ENCODE assay signal across 1 cellular context in genomic region chr2:148543088-148543540, GRCh38.
TF ChIP-seq lines count a peak whose summit lies in the region.
"Not testable (repeated sequence)": the region's sequence is repeated elsewhere in the genome, so short reads cannot be mapped to it uniquely, and the experiment has no call there.

No MANE protein-coding gene starts in this region.

TF ChIP-seq in K562, 482 proteins besides CTCF, POLR2A, EP300 and RAD21 (continued from another document and continues in another):
- TF ChIP-seq, protein P1, sequence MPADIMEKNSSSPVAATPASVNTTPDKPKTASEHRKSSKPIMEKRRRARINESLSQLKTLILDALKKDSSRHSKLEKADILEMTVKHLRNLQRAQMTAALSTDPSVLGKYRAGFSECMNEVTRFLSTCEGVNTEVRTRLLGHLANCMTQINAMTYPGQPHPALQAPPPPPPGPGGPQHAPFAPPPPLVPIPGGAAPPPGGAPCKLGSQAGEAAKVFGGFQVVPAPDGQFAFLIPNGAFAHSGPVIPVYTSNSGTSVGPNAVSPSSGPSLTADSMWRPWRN (IDR thresholded peaks at IDR 0.05; ENCODE audit: low read depth) = peak; percentile 48; the same call in 1 of the 2 replicates
- TF ChIP-seq MTA1 (IDR thresholded peaks at IDR 0.05; ENCODE audit: borderline replicate concordance) (peak; percentile 38; the same call in 1 of the 2 replicates), ZNF644 (tag; IDR thresholded peaks at IDR 0.05; ENCODE audit: low read depth) (peak; percentile 84), ELF4 (CRISPR knock-in tag; IDR thresholded peaks at IDR 0.05) (peak; percentile 43; the same call in 1 of the 2 replicates), PML (IDR thresholded peaks at IDR 0.05; ENCODE audit: low read length) (peak; percentile 95), ZNF589 (CRISPR knock-in tag; IDR thresholded peaks at IDR 0.05; ENCODE audit: low read depth) (peak; percentile 85), ZNF384 (IDR thresholded peaks at IDR 0.05; ENCODE audit: low read depth, low read length) (peak; percentile 84), ZNF239 (CRISPR knock-in tag; IDR thresholded peaks at IDR 0.05) (0 out of 2 replicates have a peak, but pooled peaks have one; percentile 42), KLF16 (IDR thresholded peaks at IDR 0.05) (peak; percentile 92), LEF1 (IDR thresholded peaks at IDR 0.05) (peak; percentile 82), ETV1 (tag; conservative IDR thresholded peaks at IDR 0.05; ENCODE audit: low read depth) (0 out of 2 replicates have a peak, but pooled peaks have one; percentile 23), ZNF766 (CRISPR knock-in tag; conservative IDR thresholded peaks at IDR 0.05) (peak; percentile 84), MYNN (IDR thresholded peaks at IDR 0.05) (peak; percentile 56; the same call in 1 of the 2 replicates), ETV6 (IDR thresholded peaks at IDR 0.05; ENCODE audit: borderline replicate concordance in 1 of 2, low read depth in 2 of 2, low read length in 1 of 2) (peak in 1 of 2 experiments; percentile 63; a peak in 1 of 4 replicates), ARID1B (IDR thresholded peaks at IDR 0.05) (peak; percentile 99), TAL1 (IDR thresholded peaks at IDR 0.05) (peak; percentile 99), GATA2 (CRISPR knock-in tag; IDR thresholded peaks at IDR 0.05) (peak; percentile 90), TCF3 (CRISPR knock-in tag; IDR thresholded peaks at IDR 0.05) (peak; percentile 97), EP400 (IDR thresholded peaks at IDR 0.05) (peak; percentile 21; the same call in 1 of the 2 replicates), PBX2 (CRISPR knock-in tag; IDR thresholded peaks at IDR 0.05; ENCODE audit: low read depth) (peak; percentile 37; the same call in 1 of the 2 replicates), PBX2 (tag; conservative IDR thresholded peaks at IDR 0.05; ENCODE audit: low read depth) (peak; percentile 98), POLR2AphosphoS5 (IDR thresholded peaks at IDR 0.05; ENCODE audit: control insufficient read depth, insufficient read depth, low read depth, low read length) (peak; percentile 85), FOXM1 (IDR thresholded peaks at IDR 0.05; ENCODE audit: low read depth) (peak; percentile 95), TBL1XR1 (IDR thresholded peaks at IDR 0.05; ENCODE audit: low read length in 2 of 2) (peak in 1 of 2 experiments; percentile 35; a peak in 1 of 4 replicates), NONO (IDR thresholded peaks at IDR 0.05; ENCODE audit: low read depth in 2 of 2, low read length in 1 of 2) (0 out of 4 replicates have a peak, but pooled peaks of 1 of the 2 experiments have one; percentile 41), ARNT (IDR thresholded peaks at IDR 0.05) (peak; percentile 62 to 73; a peak in 3 of 4 replicates), ZNF668 (CRISPR knock-in tag; IDR thresholded peaks at IDR 0.05) (0 out of 2 replicates have a peak, but pooled peaks have one; percentile 58), NCOA2 (IDR thresholded peaks at IDR 0.05; ENCODE audit: partially characterized antibody in 2 of 2) (peak in 1 of 2 experiments; percentile 48), NBN (IDR thresholded peaks at IDR 0.05; ENCODE audit: low read depth) (peak; percentile 87), NEUROD1 (IDR thresholded peaks at IDR 0.05; ENCODE audit: borderline replicate concordance, low read depth, low read length, partially characterized antibody) (peak; percentile 52), NCOA1 (IDR thresholded peaks at IDR 0.05; ENCODE audit: low read depth) (peak; percentile 55; the same call in 1 of the 2 replicates), SMAD4 (CRISPR knock-in tag; conservative IDR thresholded peaks at IDR 0.05) (peak; percentile 69), CBFA2T2 (conservative IDR thresholded peaks at IDR 0.05) (peak; percentile 94), DIDO1 (tag; IDR thresholded peaks at IDR 0.05; ENCODE audit: low read depth) (peak; percentile 26; the same call in 1 of the 2 replicates), TEAD4 (IDR thresholded peaks at IDR 0.05; ENCODE audit: low read length) (peak; percentile 97), KDM1A (IDR thresholded peaks at IDR 0.05) (peak; percentile 85 to 90), SMAD1 (IDR thresholded peaks at IDR 0.05; ENCODE audit: low read depth, low read length, partially characterized antibody) (peak; percentile 41), SMARCE1 (IDR thresholded peaks at IDR 0.05) (peak; percentile 94), PYGO2 (tag; IDR thresholded peaks at IDR 0.05) (peak; percentile 79), HLTF (IDR thresholded peaks at IDR 0.05) (peak; percentile 75; the same call in 1 of the 2 replicates), TRIM24 (IDR thresholded peaks at IDR 0.05) (peak; percentile 77 to 90), ZNF197 (CRISPR knock-in tag; IDR thresholded peaks at IDR 0.05; ENCODE audit: low read depth) (peak; percentile 85; the same call in 1 of the 2 replicates), RCOR1 (IDR thresholded peaks at IDR 0.05; ENCODE audit: borderline replicate concordance in 1 of 2, low read depth in 2 of 2, low read length in 2 of 2) (peak; percentile 47 to 88; a peak in 2 of 4 replicates), MAZ (CRISPR knock-in tag; conservative IDR thresholded peaks at IDR 0.05 in 1 of 2, IDR thresholded peaks at IDR 0.05 in 1 of 2) (0 out of 4 replicates have a peak, but pooled peaks of 1 of the 2 experiments have one; percentile 26), CREB1 (IDR thresholded peaks at IDR 0.05) (peak; percentile 39; the same call in 1 of the 2 replicates), MYC (IDR thresholded peaks at IDR 0.05; ENCODE audit: low read depth, low read length) (0 out of 2 replicates have a peak, but pooled peaks have one; percentile 37), NFIC (IDR thresholded peaks at IDR 0.05) (peak; percentile 80), NCOR1 (IDR thresholded peaks at IDR 0.05) (peak; percentile 95), PHB2 (IDR thresholded peaks at IDR 0.05; ENCODE audit: low read depth) (peak; percentile 77), CC2D1A (IDR thresholded peaks at IDR 0.05) (peak; percentile 90), PRDM10 (IDR thresholded peaks at IDR 0.05; ENCODE audit: partially characterized antibody) (peak; percentile 21), CBFA2T3 (IDR thresholded peaks at IDR 0.05) (peak; percentile 96), SMARCC2 (IDR thresholded peaks at IDR 0.05; ENCODE audit: low read depth) (peak; percentile 94), LCOR (CRISPR knock-in tag; IDR thresholded peaks at IDR 0.05) (peak; percentile 85)
- TF ChIP-seq, protein P2, sequence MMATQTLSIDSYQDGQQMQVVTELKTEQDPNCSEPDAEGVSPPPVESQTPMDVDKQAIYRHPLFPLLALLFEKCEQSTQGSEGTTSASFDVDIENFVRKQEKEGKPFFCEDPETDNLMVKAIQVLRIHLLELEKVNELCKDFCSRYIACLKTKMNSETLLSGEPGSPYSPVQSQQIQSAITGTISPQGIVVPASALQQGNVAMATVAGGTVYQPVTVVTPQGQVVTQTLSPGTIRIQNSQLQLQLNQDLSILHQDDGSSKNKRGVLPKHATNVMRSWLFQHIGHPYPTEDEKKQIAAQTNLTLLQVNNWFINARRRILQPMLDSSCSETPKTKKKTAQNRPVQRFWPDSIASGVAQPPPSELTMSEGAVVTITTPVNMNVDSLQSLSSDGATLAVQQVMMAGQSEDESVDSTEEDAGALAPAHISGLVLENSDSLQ (IDR thresholded peaks at IDR 0.05) = peak; percentile 82
- TF ChIP-seq MYNN (CRISPR knock-in tag; IDR thresholded peaks at IDR 0.05); ETV6 (CRISPR knock-in tag; IDR thresholded peaks at IDR 0.05; ENCODE audit: borderline replicate concordance); FOXM1 (CRISPR knock-in tag; IDR thresholded peaks at IDR 0.05; ENCODE audit: low read depth); TEAD4 (CRISPR knock-in tag; IDR thresholded peaks at IDR 0.05; ENCODE audit: borderline replicate concordance); CREB1 (CRISPR knock-in tag; IDR thresholded peaks at IDR 0.05); MYC (CRISPR knock-in tag; IDR thresholded peaks at IDR 0.05; ENCODE audit: borderline replicate concordance, low read depth): not testable (repeated sequence)
- TF ChIP-seq, protein P3, sequence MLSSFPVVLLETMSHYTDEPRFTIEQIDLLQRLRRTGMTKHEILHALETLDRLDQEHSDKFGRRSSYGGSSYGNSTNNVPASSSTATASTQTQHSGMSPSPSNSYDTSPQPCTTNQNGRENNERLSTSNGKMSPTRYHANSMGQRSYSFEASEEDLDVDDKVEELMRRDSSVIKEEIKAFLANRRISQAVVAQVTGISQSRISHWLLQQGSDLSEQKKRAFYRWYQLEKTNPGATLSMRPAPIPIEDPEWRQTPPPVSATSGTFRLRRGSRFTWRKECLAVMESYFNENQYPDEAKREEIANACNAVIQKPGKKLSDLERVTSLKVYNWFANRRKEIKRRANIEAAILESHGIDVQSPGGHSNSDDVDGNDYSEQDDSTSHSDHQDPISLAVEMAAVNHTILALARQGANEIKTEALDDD (IDR thresholded peaks at IDR 0.05) = peak; percentile 88
- TF ChIP-seq, protein P4, sequence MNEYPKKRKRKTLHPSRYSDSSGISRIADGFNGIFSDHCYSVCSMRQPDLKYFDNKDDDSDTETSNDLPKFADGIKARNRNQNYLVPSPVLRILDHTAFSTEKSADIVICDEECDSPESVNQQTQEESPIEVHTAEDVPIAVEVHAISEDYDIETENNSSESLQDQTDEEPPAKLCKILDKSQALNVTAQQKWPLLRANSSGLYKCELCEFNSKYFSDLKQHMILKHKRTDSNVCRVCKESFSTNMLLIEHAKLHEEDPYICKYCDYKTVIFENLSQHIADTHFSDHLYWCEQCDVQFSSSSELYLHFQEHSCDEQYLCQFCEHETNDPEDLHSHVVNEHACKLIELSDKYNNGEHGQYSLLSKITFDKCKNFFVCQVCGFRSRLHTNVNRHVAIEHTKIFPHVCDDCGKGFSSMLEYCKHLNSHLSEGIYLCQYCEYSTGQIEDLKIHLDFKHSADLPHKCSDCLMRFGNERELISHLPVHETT (CRISPR knock-in tag; conservative IDR thresholded peaks at IDR 0.05 in 1 of 2, IDR thresholded peaks at IDR 0.05 in 1 of 2) = peak in 1 of 2 experiments; percentile 70; a peak in 2 of 4 replicates
- TF ChIP-seq, protein P5, sequence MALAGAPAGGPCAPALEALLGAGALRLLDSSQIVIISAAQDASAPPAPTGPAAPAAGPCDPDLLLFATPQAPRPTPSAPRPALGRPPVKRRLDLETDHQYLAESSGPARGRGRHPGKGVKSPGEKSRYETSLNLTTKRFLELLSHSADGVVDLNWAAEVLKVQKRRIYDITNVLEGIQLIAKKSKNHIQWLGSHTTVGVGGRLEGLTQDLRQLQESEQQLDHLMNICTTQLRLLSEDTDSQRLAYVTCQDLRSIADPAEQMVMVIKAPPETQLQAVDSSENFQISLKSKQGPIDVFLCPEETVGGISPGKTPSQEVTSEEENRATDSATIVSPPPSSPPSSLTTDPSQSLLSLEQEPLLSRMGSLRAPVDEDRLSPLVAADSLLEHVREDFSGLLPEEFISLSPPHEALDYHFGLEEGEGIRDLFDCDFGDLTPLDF (CRISPR knock-in tag; IDR thresholded peaks at IDR 0.05) = 0 out of 2 replicates have a peak, but pooled peaks have one; percentile 41
- TF ChIP-seq, protein P6, sequence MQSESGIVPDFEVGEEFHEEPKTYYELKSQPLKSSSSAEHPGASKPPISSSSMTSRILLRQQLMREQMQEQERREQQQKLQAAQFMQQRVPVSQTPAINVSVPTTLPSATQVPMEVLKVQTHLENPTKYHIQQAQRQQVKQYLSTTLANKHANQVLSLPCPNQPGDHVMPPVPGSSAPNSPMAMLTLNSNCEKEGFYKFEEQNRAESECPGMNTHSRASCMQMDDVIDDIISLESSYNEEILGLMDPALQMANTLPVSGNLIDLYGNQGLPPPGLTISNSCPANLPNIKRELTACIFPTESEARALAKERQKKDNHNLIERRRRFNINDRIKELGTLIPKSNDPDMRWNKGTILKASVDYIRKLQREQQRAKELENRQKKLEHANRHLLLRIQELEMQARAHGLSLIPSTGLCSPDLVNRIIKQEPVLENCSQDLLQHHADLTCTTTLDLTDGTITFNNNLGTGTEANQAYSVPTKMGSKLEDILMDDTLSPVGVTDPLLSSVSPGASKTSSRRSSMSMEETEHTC (IDR thresholded peaks at IDR 0.05) = peak; percentile 57; the same call in 1 of the 2 replicates
